ENCODE assay signal across 8 cellular contexts in the genomic region with DNA sequence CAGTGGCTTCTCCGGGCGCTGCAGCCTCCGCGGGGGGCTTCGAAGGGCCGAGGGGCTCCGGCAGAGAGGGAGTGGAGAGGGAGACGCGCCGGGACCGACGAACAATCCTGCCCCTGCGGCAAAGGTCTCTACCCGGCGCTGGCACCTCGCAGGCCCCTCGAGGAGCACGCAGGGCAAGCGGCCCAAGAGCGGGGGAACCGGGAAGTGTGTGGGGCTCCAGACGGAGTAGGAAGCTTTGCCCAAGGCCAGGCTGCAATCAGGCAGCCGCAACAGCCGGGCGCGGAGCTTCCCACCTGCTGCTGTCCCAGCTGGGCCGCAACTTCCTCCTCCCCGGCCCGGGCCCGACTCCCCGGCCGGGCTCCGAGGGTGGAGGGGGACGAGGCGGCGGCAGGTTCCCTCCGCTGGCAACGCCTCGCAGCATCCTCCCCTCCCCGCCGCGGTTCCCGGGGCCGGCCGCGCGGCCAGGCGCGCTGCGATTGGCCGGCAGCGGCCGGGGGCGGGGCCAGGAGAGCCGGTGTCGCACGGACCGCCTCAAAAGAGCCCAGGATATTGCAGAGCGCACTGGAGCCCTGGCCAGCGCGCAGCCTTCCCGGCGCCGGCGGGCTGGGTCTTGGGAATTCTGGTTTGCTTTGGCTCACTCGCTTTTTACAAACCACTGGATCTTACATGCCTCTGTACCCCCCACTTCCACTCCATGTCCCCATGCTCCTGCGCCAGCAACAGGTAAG. TPM values are rescaled to one million over a fixed set of nuclear protein-coding genes. Genes with fewer than 3 reads are reported as not detected.
DNase-seq lines count a peak whose midpoint lies in the region; ATAC-seq and TF ChIP-seq lines count a peak whose summit lies in the region.

A gene (plus strand): TSS at position 554 of the 728 bp plus-strand sequence. CDS start 5,508 bp downstream, outside the sequence.

- peaks cover 0 to 2% (median 0%) of the 10 kb centered on the region in 9 donors for H3K9me3 Mint-ChIP-seq in naive thymus-derived CD8-positive, alpha-beta T cell

- peaks cover 10 to 22% (median 18%) of the 10 kb centered on the region in 4 donors for H3K4me1 Mint-ChIP-seq in naive thymus-derived CD8-positive, alpha-beta T cell

- no peak for TF ChIP-seq CTCF in fibroblast of villous mesenchyme (IDR thresholded peaks at IDR 0.05; ENCODE audit: insufficient read depth, low read depth, low read length)

- H3K27ac Mint-ChIP-seq in naive thymus-derived CD8-positive, alpha-beta T cell = peak within 1 kb of the TSS in 1 of 10 donors; percentile 66

- H3K4me3 ChIP-seq in fibroblast of villous mesenchyme (ENCODE audit: low read depth, low read length) = peak within 1 kb of the TSS; percentile 71

- H3K36me3 Mint-ChIP-seq in naive thymus-derived CD8-positive, alpha-beta T cell = no peaks in the 10 kb centered on the region

- H3K27me3 Mint-ChIP-seq in naive thymus-derived CD8-positive, alpha-beta T cell = peaks cover 38 to 77% (median 60%) of the 10 kb centered on the region in 5 donors

- ATAC-seq in GM19468 (IDR thresholded peaks at IDR 0.05; ENCODE audit: extremely low read depth, unreplicated experiment) = peak; percentile 85
- peak; percentile 93 for ATAC-seq in HG03565 (IDR thresholded peaks at IDR 0.05; ENCODE audit: unreplicated experiment)
- ATAC-seq in naive thymus-derived CD8-positive, alpha-beta T cell = peak; percentile 25 to 69

- peak within 1 kb of the TSS; percentile 86 for H3K27ac ChIP-seq in temporal lobe (ENCODE audit: low read depth, low read length)

- POLR2A ChIA-PET in naive thymus-derived CD8-positive, alpha-beta T cell (lab: Charles Lee) = no interaction called here

- DNase-seq in COR-L47 (lab: John Stamatoyannopoulos, UW) = peak; percentile 71
- DNase-seq in NCI-H82 (lab: John Stamatoyannopoulos, UW) = peak; percentile 93
- peak; percentile 2 for DNase-seq in activated T-helper 1 cell treated with Interleukin-2 at 50 U/mL for 16 hours (ENCODE audit: low read depth)
- DNase-seq in fibroblast of villous mesenchyme (ENCODE audit: low read depth) = peak; percentile 75
- peak in 4 of 10 donors; percentile 1 to 53 (median 6) for DNase-seq in naive thymus-derived CD8-positive, alpha-beta T cell

- H3K4me3 Mint-ChIP-seq in naive thymus-derived CD8-positive, alpha-beta T cell = peak within 1 kb of the TSS; percentile 61 to 85 (median 70)

RNA-seq across cellular contexts. Expression of the gene that starts here (rescaled TPM):
- total RNA-seq in fibroblast of villous mesenchyme (0.64 and 0.86 TPM in 2 replicates), temporal lobe (5.2 TPM)
- not detected for total RNA-seq in naive thymus-derived CD8-positive, alpha-beta T cell
- polyA plus RNA-seq in naive thymus-derived CD8-positive, alpha-beta T cell = not detected

Comparison
In these comparisons a context has a peak if more than half of its experiments do, and no peak if none do; other contexts are left out.
1. Peak in DNase-seq and H3K4me3 ChIP-seq in fibroblast of villous mesenchyme; RNA of the gene not detected or under 1 TPM.
2. Peak in ATAC-seq in naive thymus-derived CD8-positive, alpha-beta T cell; RNA of the gene not detected or under 1 TPM.